12 cellular contexts compared by ENCODE assay signal in the genomic region with DNA sequence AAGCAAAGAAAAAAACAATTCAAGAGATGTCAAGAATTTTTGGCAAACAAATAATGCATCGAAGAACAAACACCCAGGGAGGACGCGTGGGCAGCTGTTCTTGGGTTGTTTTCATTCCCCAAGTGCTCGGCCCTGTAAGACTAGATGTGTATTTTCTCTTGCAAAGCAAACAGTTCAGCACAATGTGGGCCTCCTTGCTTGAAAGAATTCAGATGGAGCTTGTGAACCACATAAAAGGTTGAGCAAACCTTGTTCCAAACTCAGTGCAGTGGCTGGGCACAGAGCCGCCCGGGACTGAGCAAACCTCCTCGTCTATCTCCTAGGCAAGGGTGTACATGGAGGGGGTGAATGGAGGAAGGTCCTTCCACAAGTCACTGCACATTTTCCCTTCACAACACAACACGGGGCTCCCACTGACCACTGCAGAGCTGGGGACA.
DNase-seq lines count a peak whose midpoint lies in the region; ATAC-seq and TF ChIP-seq lines count a peak whose summit lies in the region.
"Had no signal": no experiment of that assay in that cellular context is flagged by ENCODE, and none has a peak within 500 bp of the region (broad histone marks: within the 10 kb centered on the region; RNA-seq: fewer than 3 reads in every experiment).

No MANE protein-coding gene starts in this region.

- H3K9me3 ChIP-seq in GM23248 (ENCODE audit: low read depth) = no peaks in the 10 kb centered on the region
- no peaks in the 10 kb centered on the region for H3K9me3 ChIP-seq in skeletal muscle satellite cell (replicated peaks; ENCODE audit: low read length)

- H3K9ac ChIP-seq in GM23248 (no peak overlapping the region), skeletal muscle satellite cell (ENCODE audit: low read depth, low read length) (no peak overlapping the region)

- H3K4me2 ChIP-seq in GM23248 (ENCODE audit: unreplicated experiment) (no peak overlapping the region), skeletal muscle satellite cell (ENCODE audit: low read length) (peak overlapping the region; percentile 30)

- WGBS in GM23248 (ENCODE audit: low coverage in 1 of 2, low lambda C conversion rate in 2 of 2, missing lambda C conversion rate in 2 of 2), 2 experiments = 23 to 29% methylated on average over 8 of the region's 8 CpGs

- H3K36me3 ChIP-seq in GM23248 (ENCODE audit: low read depth) = no peaks in the 10 kb centered on the region
- no peaks in the 10 kb centered on the region for H3K36me3 ChIP-seq in skeletal muscle satellite cell (ENCODE audit: insufficient read depth, low read length)

- ATAC-seq in GM19397 (IDR thresholded peaks at IDR 0.05; ENCODE audit: unreplicated experiment) = no peak

- in situ Hi-C loops in GM23248 (cut with MboI) = no loop called here
- in situ Hi-C loops in astrocyte of the spinal cord (cut with HindIII; ENCODE audit: low sequenced_read_pairs) = no loop called here

- H3F3A ChIP-seq in GM23248 (ENCODE audit: insufficient read depth) = no peaks in the 10 kb centered on the region

- no peaks in the 10 kb centered on the region for H4K20me1 ChIP-seq in GM23248 (ENCODE audit: insufficient read depth)

- H3K4me1 ChIP-seq in GM23248 (ENCODE audit: insufficient read depth) (peaks cover 10% of the 10 kb centered on the region), skeletal muscle satellite cell (ENCODE audit: control insufficient read depth, insufficient read depth, low read length) (peaks cover 21% of the 10 kb centered on the region)

- no peak overlapping the region for H3K27ac ChIP-seq in GM23248

- TF ChIP-seq CTCF in astrocyte of the spinal cord (IDR thresholded peaks at IDR 0.05; ENCODE audit: low read depth, low read length) = no peak

- DNase-seq in GM23248 = peak; percentile 15
- peak; percentile 71 for DNase-seq in astrocyte of the spinal cord (ENCODE audit: low read depth, low spot score)
- DNase-seq in kidney glomerular epithelial cell (lab: John Stamatoyannopoulos, UW) = peak; percentile 45
- no peak for DNase-seq in GM19238 (ENCODE audit: insufficient read length, low spot score)
- no peak for DNase-seq in DMS153 treated with DMSO at 0.1 percent for 48 hours (lab: John Stamatoyannopoulos, UW; ENCODE audit: unreplicated experiment)
- no peak for DNase-seq in NCI-H2227 treated with DMSO at 0.1 percent for 48 hours (lab: John Stamatoyannopoulos, UW)
- DNase-seq: activated CD4-positive, alpha-beta memory T cell treated with anti-CD3 and anti-CD28 coated beads for 36 hours; COR-L47; NCI-H1105; T-helper 1 cell had no signal

- H2AFZ ChIP-seq in GM23248 = no peak overlapping the region

- H3K27me3 ChIP-seq in GM23248 (replicated peaks; ENCODE audit: insufficient read depth) = peaks cover 17% of the 10 kb centered on the region
- H3K27me3 ChIP-seq in skeletal muscle satellite cell (ENCODE audit: control insufficient read depth, insufficient read depth, low read length) = peaks cover 22% of the 10 kb centered on the region

- no peak overlapping the region for H3K4me3 ChIP-seq in GM23248
- H3K4me3 ChIP-seq in astrocyte of the spinal cord (ENCODE audit: low read depth, low read length) = no peak overlapping the region
- no peak overlapping the region for H3K4me3 ChIP-seq in skeletal muscle satellite cell (ENCODE audit: low read length)

- H3K79me2 ChIP-seq in GM23248 (ENCODE audit: insufficient read depth) = no peaks in the 10 kb centered on the region

- no peaks in the 10 kb centered on the region for H3K9me2 ChIP-seq in GM23248 (ENCODE audit: insufficient read depth)

Comparison
In these comparisons a context has a peak if more than half of its experiments do, and no peak if none do; other contexts are left out.
1. DNase-seq: peak in GM23248 (single experiment), astrocyte of the spinal cord (single experiment) and kidney glomerular epithelial cell (single experiment); none in GM19238 (single experiment), DMS153 treated with DMSO at 0.1 percent for 48 hours (single experiment) and NCI-H2227 treated with DMSO at 0.1 percent for 48 hours (single experiment).